Comparison of ENCODE assay signal across 1 cellular context in genomic region chr16:30664616-30665109, GRCh38.
TF ChIP-seq lines count a peak whose summit lies in the region.

No MANE protein-coding gene starts in this region.

TF ChIP-seq in K562, 482 proteins besides CTCF, POLR2A, EP300 and RAD21:
- TF ChIP-seq RBFOX2 (IDR thresholded peaks at IDR 0.05; ENCODE audit: low read depth, low read length) (peak; percentile 42; the same call in 1 of the 2 replicates), TCFL5 (CRISPR knock-in tag; conservative IDR thresholded peaks at IDR 0.05) (no peak), HSF4 (CRISPR knock-in tag; IDR thresholded peaks at IDR 0.05; ENCODE audit: borderline replicate concordance) (no peak), PTBP1 (IDR thresholded peaks at IDR 0.05; ENCODE audit: low read depth, low read length) (no peak)
TF ChIP-seq in K562: peak in this region for 1.
